In genomic region chr4:149371021-149371420, GRCh38 we compare ENCODE assay signal across 8 cellular contexts.
DNase-seq lines count a peak whose midpoint lies in the region; ATAC-seq and TF ChIP-seq lines count a peak whose summit lies in the region.

No MANE protein-coding gene starts in this region.

- WGBS in lower leg skin, 2 donors: 23 to 25% methylated on average over 3 of the region's 3 CpGs

- DNase-seq in NK-92 treated with Interleukin-12 subunit alpha and Interleukin-12 subunit beta, amount 100 ng/mL, for 24 hours (lab: John Stamatoyannopoulos, UW): peak; percentile 2
- no peak for DNase-seq in NK-92 (lab: John Stamatoyannopoulos, UW; ENCODE audit: unreplicated experiment)
- peak; percentile 50 for DNase-seq in NB4 (ENCODE audit: low read depth)
- DNase-seq in UCSD-AML1 (lab: John Stamatoyannopoulos, UW; ENCODE audit: unreplicated experiment): peak; percentile 12
- no peak for DNase-seq in left ventricle myocardium superior
- DNase-seq in activated CD4-positive, CD25-positive, alpha-beta regulatory T cell treated with anti-CD3 and anti-CD28 coated beads, Interleukin-2, amount 50 U/mL, for 72 hours: no peak
- no peak for DNase-seq in lower leg skin (ENCODE audit: low spot score in 2 of 2)

- peak; percentile 73 for ATAC-seq in HG02623 (IDR thresholded peaks at IDR 0.05; ENCODE audit: unreplicated experiment)
- peak; percentile 66 for ATAC-seq in left ventricle myocardium superior

- TF ChIP-seq CTCF in NB4 (IDR thresholded peaks at IDR 0.05; ENCODE audit: low read depth, low read length): peak; percentile 28
- no peak for TF ChIP-seq CTCF in lower leg skin (IDR thresholded peaks at IDR 0.05)

- H3K4me3 ChIP-seq in NB4 (ENCODE audit: low read depth, low read length): no peak overlapping the region
- no peak overlapping the region for H3K4me3 ChIP-seq in lower leg skin (ENCODE audit: low read depth, poor library complexity, severe bottlenecking)

- TF ChIP-seq POLR2A in NB4 (IDR thresholded peaks at IDR 0.05; ENCODE audit: extremely low read depth, insufficient read length): no peak
- no peak for TF ChIP-seq POLR2A in lower leg skin (IDR thresholded peaks at IDR 0.05)

- intact Hi-C loops in left ventricle myocardium superior (cut with micrococcal nuclease) (loop anchor here (5.0 kb wide), 1 partner anchor 526 kb away; no protein-coding TSS in a partner anchor), lower leg skin (cut with DNase I; ENCODE audit: low total_unique reads) (loop anchor here (10.0 kb wide), 1 partner anchor 524 kb away; no protein-coding TSS in a partner anchor)

Comparison
In these comparisons a context has a peak if more than half of its experiments do, and no peak if none do; other contexts are left out.
1. DNase-seq: peak in NK-92 treated with Interleukin-12 subunit alpha and Interleukin-12 subunit beta, amount 100 ng/mL, for 24 hours (single experiment), NB4 (single experiment) and UCSD-AML1 (single experiment); none in NK-92 (single experiment), left ventricle myocardium superior (single experiment), activated CD4-positive, CD25-positive, alpha-beta regulatory T cell treated with anti-CD3 and anti-CD28 coated beads, Interleukin-2, amount 50 U/mL, for 72 hours (single experiment) and lower leg skin (0 of 2).